Comparison of ENCODE assay signal across 29 cellular contexts in genomic region chr4:90393215-90393614, GRCh38.
"Had no signal": no experiment of that assay in that cellular context is flagged by ENCODE, and none has a peak within 500 bp of the region (broad histone marks: within the 10 kb centered on the region; RNA-seq: fewer than 3 reads in every experiment).

No MANE protein-coding gene starts in this region.

- H3K36me3 ChIP-seq: adrenal gland, esophagus squamous epithelium, gastroesophageal sphincter, heart right ventricle, WERI-Rb-1 had no signal

- H3K27me3 ChIP-seq: dorsolateral prefrontal cortex, esophagus squamous epithelium, gastroesophageal sphincter, heart right ventricle, hepatocyte had no signal

- H3K4me3 ChIP-seq: adrenal gland, coronary artery, dorsolateral prefrontal cortex, esophagus squamous epithelium, gastroesophageal sphincter, heart right ventricle, hepatocyte had no signal

- ATAC-seq: activated CD4-positive, CD25-positive, alpha-beta regulatory T cell treated with anti-CD3 and anti-CD28 coated beads, Interleukin-2, amount 50 U/mL, for 24 hours; activated CD8-positive, alpha-beta memory T cell treated with anti-CD3 and anti-CD28 coated beads, Interleukin-2, amount 10 ng/mL, durations not matched to agents 7 days and 5 days; activated CD8-positive, alpha-beta T cell treated with anti-CD3 and anti-CD28 coated beads, Interleukin-2, amount 10 ng/mL, durations not matched to agents 7 days and 5 days; activated naive CD8-positive, alpha-beta T cell treated with anti-CD3 and anti-CD28 coated beads, Interleukin-2, amount 50 U/mL, for 24 hours; gastroesophageal sphincter; heart right ventricle had no signal

- H3K4me2 ChIP-seq: hepatocyte had no signal

- H3K4me1 ChIP-seq: adrenal gland, esophagus squamous epithelium, gastroesophageal sphincter, heart right ventricle had no signal

- H3K9me3 ChIP-seq: adrenal gland, esophagus squamous epithelium, gastroesophageal sphincter had no signal

- H2AFZ ChIP-seq: hepatocyte had no signal

- FAIRE-seq: bronchial epithelial cell had no signal

- H3K79me2 ChIP-seq: hepatocyte had no signal

- H3K27ac ChIP-seq: adrenal gland, coronary artery, dorsolateral prefrontal cortex, esophagus squamous epithelium, gastroesophageal sphincter, heart right ventricle, hepatocyte, WERI-Rb-1 had no signal

- DNase-seq: activated B cell treated with CpG ODN at 0.5 μM for 24 hours; activated CD4-positive, alpha-beta memory T cell treated with anti-CD3 and anti-CD28 coated beads for 36 hours; activated CD4-positive, alpha-beta T cell treated with anti-CD3 and anti-CD28 coated beads, Interleukin-2, amount 10 ng/mL, durations not matched to agents 24 days and 14 days; activated CD8-positive, alpha-beta memory T cell treated with anti-CD3 and anti-CD28 coated beads, Interleukin-2, amount 10 ng/mL, durations not matched to agents 7 days and 5 days; activated CD8-positive, alpha-beta memory T cell treated with anti-CD3 and anti-CD28 coated beads, Interleukin-2, amount 50 U/mL, for 4 hours; activated CD8-positive, alpha-beta T cell treated with anti-CD3 and anti-CD28 coated beads, Interleukin-2, amount 10 ng/mL, durations not matched to agents 7 days and 5 days; activated effector memory CD4-positive, alpha-beta T cell treated with anti-CD3 and anti-CD28 coated beads, Interleukin-2, amount 50 U/mL, for 16 hours; activated naive CD4-positive, alpha-beta T cell treated with anti-CD3 and anti-CD28 coated beads for 36 hours; activated naive CD8-positive, alpha-beta T cell treated with anti-CD3 and anti-CD28 coated beads for 36 hours; activated naive CD8-positive, alpha-beta T cell treated with anti-CD3 and anti-CD28 coated beads, Interleukin-2, amount 50 U/mL, for 24 hours; activated T-cell treated with anti-CD3 and anti-CD28 coated beads, Interleukin-2, amount 50 U/mL, for 1 hour; activated T-cell treated with anti-CD3 and anti-CD28 coated beads, Interleukin-2, amount 50 U/mL, for 48 hours; adrenal gland; amygdala; aorta; dorsolateral prefrontal cortex; effector memory CD4-positive, alpha-beta T cell; endodermal cell; erythroblast; esophagus squamous epithelium; foreskin melanocyte; heart right ventricle; T1000; WERI-Rb-1 had no signal
